In the genomic region with DNA sequence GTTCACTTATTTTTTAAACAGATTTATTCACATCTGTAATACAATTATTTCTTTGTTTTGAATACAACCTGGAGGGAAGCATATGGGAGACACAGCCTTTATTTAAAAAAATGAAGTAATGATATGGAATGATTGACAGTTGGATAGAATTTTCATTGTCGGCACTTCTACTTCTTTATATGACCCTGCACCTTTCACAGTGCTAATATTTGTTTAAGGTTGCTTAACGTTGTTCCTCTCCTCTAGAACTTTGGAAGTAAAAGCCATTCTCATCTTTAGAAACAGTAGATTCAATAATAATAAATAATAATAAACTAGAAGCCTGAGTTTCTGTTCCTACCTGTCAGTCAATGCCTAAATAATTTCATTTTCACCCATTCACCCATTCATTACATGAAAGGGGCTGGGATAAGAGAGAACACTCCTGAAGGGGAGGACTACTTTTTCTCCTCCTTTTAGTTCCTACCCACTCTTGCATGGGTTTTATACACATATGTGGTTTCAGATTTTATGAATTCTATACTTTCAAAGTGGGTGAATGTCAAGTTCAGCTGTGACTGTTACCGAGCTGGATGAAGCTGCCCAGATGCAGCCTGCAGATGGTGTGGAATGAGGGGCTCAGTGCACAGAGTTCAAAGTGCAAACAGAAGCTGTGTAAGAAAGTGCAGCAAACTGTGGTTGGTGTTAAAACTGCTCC, we compare ENCODE assay signal across 1 cellular context.
A peak's percentile ranks its signal among the peaks of the same experiment; 100 is the strongest.
TF ChIP-seq lines count a peak whose summit lies in the region.

No MANE protein-coding gene starts in this region.

TF ChIP-seq in HepG2, 621 proteins besides CTCF, POLR2A, EP300 and RAD21 (continued from another document):
- TF ChIP-seq AHDC1 (CRISPR knock-in tag; IDR thresholded peaks at IDR 0.05; ENCODE audit: borderline replicate concordance) (peak; percentile 60; the same call in 1 of the 2 replicates), SOX13 (IDR thresholded peaks at IDR 0.05) (no peak), SOX13 (CRISPR knock-in tag; conservative IDR thresholded peaks at IDR 0.05 in 1 of 2, IDR thresholded peaks at IDR 0.05 in 1 of 2) (peak in 1 of 2 experiments; percentile 59; a peak in 2 of 4 replicates), ZFAT (CRISPR knock-in tag; conservative IDR thresholded peaks at IDR 0.05) (peak; percentile 96), ZNF619 (CRISPR knock-in tag; IDR thresholded peaks at IDR 0.05) (no peak), ASH2L (IDR thresholded peaks at IDR 0.05; ENCODE audit: insufficient read length, low read depth, low read length) (peak; percentile 82), REPIN1 (CRISPR knock-in tag; IDR thresholded peaks at IDR 0.05; ENCODE audit: borderline replicate concordance, low read depth) (no peak), ZNF17 (CRISPR knock-in tag; IDR thresholded peaks at IDR 0.05) (no peak), ZNF468 (CRISPR knock-in tag; IDR thresholded peaks at IDR 0.05) (no peak), SMARCC2 (IDR thresholded peaks at IDR 0.05) (no peak), NR2F6 (IDR thresholded peaks at IDR 0.05) (peak; percentile 67), NR2F6 (CRISPR knock-in tag; IDR thresholded peaks at IDR 0.05) (no peak), MIER3 (CRISPR knock-in tag; IDR thresholded peaks at IDR 0.05; ENCODE audit: borderline replicate concordance) (no peak), ARHGAP35 (CRISPR knock-in tag; IDR thresholded peaks at IDR 0.05; ENCODE audit: borderline replicate concordance) (no peak), CEBPB (IDR thresholded peaks at IDR 0.05; ENCODE audit: borderline replicate concordance, low read depth, low read length) (peak; percentile 69; the same call in 1 of the 2 replicates), KDM1A (CRISPR knock-in tag; IDR thresholded peaks at IDR 0.05) (no peak), PHF8 (CRISPR knock-in tag; IDR thresholded peaks at IDR 0.05) (0 out of 2 replicates have a peak, but pooled peaks have one; percentile 32), GATA4 (IDR thresholded peaks at IDR 0.05; ENCODE audit: borderline replicate concordance, low read depth) (no peak), PAXIP1 (CRISPR knock-in tag; conservative IDR thresholded peaks at IDR 0.05) (peak; percentile 73), KDM6A (CRISPR knock-in tag; IDR thresholded peaks at IDR 0.05; ENCODE audit: low read depth) (0 out of 2 replicates have a peak, but pooled peaks have one; percentile 12), ZNF724P (CRISPR knock-in tag; IDR thresholded peaks at IDR 0.05; ENCODE audit: borderline replicate concordance) (no peak), ZNF33B (CRISPR knock-in tag; IDR thresholded peaks at IDR 0.05) (no peak), CHD4 (IDR thresholded peaks at IDR 0.05; ENCODE audit: borderline replicate concordance, low read length) (peak; percentile 93; the same call in 1 of the 2 replicates), ZNF644 (CRISPR knock-in tag; IDR thresholded peaks at IDR 0.05; ENCODE audit: low read depth) (peak; percentile 69; the same call in 1 of the 2 replicates), ZNF570 (CRISPR knock-in tag; IDR thresholded peaks at IDR 0.05; ENCODE audit: borderline replicate concordance) (no peak), ZNF549 (CRISPR knock-in tag; IDR thresholded peaks at IDR 0.05) (no peak), NR2F2 (IDR thresholded peaks at IDR 0.05; ENCODE audit: borderline replicate concordance, low read depth) (0 out of 2 replicates have a peak, but pooled peaks have one; percentile 59), ZBTB7B (CRISPR knock-in tag; IDR thresholded peaks at IDR 0.05) (peak; percentile 77), ZNF782 (CRISPR knock-in tag; IDR thresholded peaks at IDR 0.05; ENCODE audit: borderline replicate concordance) (no peak), HDAC2 (CRISPR knock-in tag; IDR thresholded peaks at IDR 0.05) (no peak; the same call in 1 of the 2 replicates), ZNF292 (CRISPR knock-in tag; IDR thresholded peaks at IDR 0.05; ENCODE audit: borderline replicate concordance, low read depth) (peak; percentile 37; the same call in 1 of the 2 replicates), HMGXB4 (CRISPR knock-in tag; IDR thresholded peaks at IDR 0.05; ENCODE audit: borderline replicate concordance in 1 of 2, low read depth in 1 of 2) (no peak)
- TF ChIP-seq, protein P1, sequence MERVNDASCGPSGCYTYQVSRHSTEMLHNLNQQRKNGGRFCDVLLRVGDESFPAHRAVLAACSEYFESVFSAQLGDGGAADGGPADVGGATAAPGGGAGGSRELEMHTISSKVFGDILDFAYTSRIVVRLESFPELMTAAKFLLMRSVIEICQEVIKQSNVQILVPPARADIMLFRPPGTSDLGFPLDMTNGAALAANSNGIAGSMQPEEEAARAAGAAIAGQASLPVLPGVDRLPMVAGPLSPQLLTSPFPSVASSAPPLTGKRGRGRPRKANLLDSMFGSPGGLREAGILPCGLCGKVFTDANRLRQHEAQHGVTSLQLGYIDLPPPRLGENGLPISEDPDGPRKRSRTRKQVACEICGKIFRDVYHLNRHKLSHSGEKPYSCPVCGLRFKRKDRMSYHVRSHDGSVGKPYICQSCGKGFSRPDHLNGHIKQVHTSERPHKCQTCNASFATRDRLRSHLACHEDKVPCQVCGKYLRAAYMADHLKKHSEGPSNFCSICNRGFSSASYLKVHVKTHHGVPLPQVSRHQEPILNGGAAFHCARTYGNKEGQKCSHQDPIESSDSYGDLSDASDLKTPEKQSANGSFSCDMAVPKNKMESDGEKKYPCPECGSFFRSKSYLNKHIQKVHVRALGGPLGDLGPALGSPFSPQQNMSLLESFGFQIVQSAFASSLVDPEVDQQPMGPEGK (CRISPR knock-in tag; IDR thresholded peaks at IDR 0.05): peak; percentile 13; the same call in 1 of the 2 replicates
